Comparison of ENCODE assay signal across 14 cellular contexts in genomic region chr4:125573368-125573767, GRCh38.
DNase-seq lines count a peak whose midpoint lies in the region; ATAC-seq and TF ChIP-seq lines count a peak whose summit lies in the region.
"Had no signal": no experiment of that assay in that cellular context is flagged by ENCODE, and none has a peak within 500 bp of the region (broad histone marks: within the 10 kb centered on the region; RNA-seq: fewer than 3 reads in every experiment).

No MANE protein-coding gene starts in this region.

- no peaks in the 10 kb centered on the region for H3K79me2 ChIP-seq in OCI-LY7 (ENCODE audit: insufficient read depth, low read depth, low read length)

- peaks cover 6% of the 10 kb centered on the region for H3K9me3 Mint-ChIP-seq in stimulated activated effector memory CD8-positive, alpha-beta T cell treated with anti-CD3 and anti-CD28 coated beads, Interleukin-12 subunit alpha, Interleukin-12 subunit beta, amount 100 ng/mL, for 72 hours

- intact Hi-C loops in OCI-LY7 (cut with micrococcal nuclease; ENCODE audit: unreplicated experiment) (no loop called here), stomach (cut with DNase I; ENCODE audit: low total_unique reads) (no loop called here), psoas muscle (cut with DNase I) (no loop called here)

- no peak overlapping the region for H3K4me2 ChIP-seq in OCI-LY7 (ENCODE audit: low read length)

- no peak overlapping the region for H2AFZ ChIP-seq in OCI-LY7 (ENCODE audit: low read length)
- H2AFZ ChIP-seq: GM23248 had no signal

- TF ChIP-seq EP300 in stomach (IDR thresholded peaks at IDR 0.05), result no peak

- no peak overlapping the region for H3K27ac Mint-ChIP-seq in stimulated activated effector memory CD8-positive, alpha-beta T cell treated with anti-CD3 and anti-CD28 coated beads, Interleukin-12 subunit alpha, Interleukin-12 subunit beta, amount 100 ng/mL, for 72 hours
- H3K27ac Mint-ChIP-seq: CD4-positive, alpha-beta memory T cell had no signal

- peak; percentile 19 for ATAC-seq in stimulated activated effector memory CD8-positive, alpha-beta T cell treated with anti-CD3 and anti-CD28 coated beads, Interleukin-12 subunit alpha, Interleukin-12 subunit beta, amount 100 ng/mL, for 72 hours
- ATAC-seq in HG03280 (IDR thresholded peaks at IDR 0.05; ENCODE audit: unreplicated experiment) (no peak), psoas muscle (no peak)
- ATAC-seq: HCT116 had no signal

- H3K4me3 Mint-ChIP-seq in stimulated activated effector memory CD8-positive, alpha-beta T cell treated with anti-CD3 and anti-CD28 coated beads, Interleukin-12 subunit alpha, Interleukin-12 subunit beta, amount 100 ng/mL, for 72 hours, result no peak overlapping the region
- H3K4me3 Mint-ChIP-seq: CD4-positive, alpha-beta memory T cell; H9 had no signal

- no peak for TF ChIP-seq CTCF in OCI-LY7 (conservative IDR thresholded peaks at IDR 0.05; ENCODE audit: low read length)
- no peak for TF ChIP-seq CTCF in stomach (IDR thresholded peaks at IDR 0.05)
- no peak for TF ChIP-seq CTCF in psoas muscle (IDR thresholded peaks at IDR 0.05)

- DNase-seq in Jurkat, Clone E6-1 (ENCODE audit: low read depth, low spot score), result peak; percentile 15
- DNase-seq in OCI-LY7 (ENCODE audit: low spot score) (peak; percentile 0), stomach (no peak), psoas muscle (no peak)
- no peak for DNase-seq in stimulated activated effector memory CD8-positive, alpha-beta T cell treated with anti-CD3 and anti-CD28 coated beads, Interleukin-12 subunit alpha, Interleukin-12 subunit beta, amount 100 ng/mL, for 72 hours (ENCODE audit: low spot score in 2 of 2)
- DNase-seq: C1 segment of cervical spinal cord; Calu3; CD4-positive, alpha-beta memory T cell; COR-L47; DMS79 treated with DMSO at 0.1 percent for 48 hours; GM23248; H9 had no signal

- POLR2A ChIA-PET in OCI-LY7 (lab: Charles Lee), result no interaction called here

- CTCF ChIA-PET in OCI-LY7 (lab: Charles Lee; ENCODE audit: unreplicated experiment), result no interaction called here

- H3K4me1 ChIP-seq in OCI-LY7 (ENCODE audit: insufficient read depth, low read length, poor library complexity, severe bottlenecking) (no peaks in the 10 kb centered on the region), stomach (no peaks in the 10 kb centered on the region), psoas muscle (no peaks in the 10 kb centered on the region)

- no peak overlapping the region for H3K27ac ChIP-seq in OCI-LY7 (ENCODE audit: low read depth, low read length, poor library complexity, severe bottlenecking)
- H3K27ac ChIP-seq in stomach, result no peak overlapping the region
- no peak overlapping the region for H3K27ac ChIP-seq in psoas muscle
- H3K27ac ChIP-seq: GM23248 had no signal

- H3K9me2 ChIP-seq in OCI-LY7 (ENCODE audit: insufficient read depth, low read length), result no peaks in the 10 kb centered on the region

- H3K4me1 Mint-ChIP-seq in stimulated activated effector memory CD8-positive, alpha-beta T cell treated with anti-CD3 and anti-CD28 coated beads, Interleukin-12 subunit alpha, Interleukin-12 subunit beta, amount 100 ng/mL, for 72 hours, result no peaks in the 10 kb centered on the region
- H3K4me1 Mint-ChIP-seq: CD4-positive, alpha-beta memory T cell; H9 had no signal

- no peaks in the 10 kb centered on the region for H3K36me3 Mint-ChIP-seq in stimulated activated effector memory CD8-positive, alpha-beta T cell treated with anti-CD3 and anti-CD28 coated beads, Interleukin-12 subunit alpha, Interleukin-12 subunit beta, amount 100 ng/mL, for 72 hours
- H3K36me3 Mint-ChIP-seq: CD4-positive, alpha-beta memory T cell had no signal

- H3K9me3 ChIP-seq in OCI-LY7 (ENCODE audit: low read length) (no peaks in the 10 kb centered on the region), stomach (no peaks in the 10 kb centered on the region), psoas muscle (no peaks in the 10 kb centered on the region)

- no peaks in the 10 kb centered on the region for H3K36me3 ChIP-seq in OCI-LY7 (ENCODE audit: insufficient read depth, low read length)
- no peaks in the 10 kb centered on the region for H3K36me3 ChIP-seq in stomach
- no peaks in the 10 kb centered on the region for H3K36me3 ChIP-seq in psoas muscle (ENCODE audit: insufficient read depth in 1 of 2, low read depth in 1 of 2)

- 89 to 95% (median 92%) methylated on average over 3 of the region's 3 CpGs for WGBS in stomach, 5 donors
- 97 to 100% (median 98%) methylated on average over 3 of the region's 3 CpGs for WGBS in psoas muscle, 3 donors

- H3K4me3 ChIP-seq in Jurkat, Clone E6-1 (ENCODE audit: low read length), result no peak overlapping the region
- H3K4me3 ChIP-seq in OCI-LY7 (ENCODE audit: low read depth, low read length, poor library complexity, severe bottlenecking) (no peak overlapping the region), stomach (no peak overlapping the region), psoas muscle (no peak overlapping the region)
- H3K4me3 ChIP-seq: GM23248 had no signal

- no peaks in the 10 kb centered on the region for H4K20me1 ChIP-seq in OCI-LY7 (ENCODE audit: insufficient read depth, low read length)

- H3K27me3 ChIP-seq in stomach (no peaks in the 10 kb centered on the region), psoas muscle (ENCODE audit: insufficient read depth in 3 of 3, low read length in 2 of 3) (no peaks in the 10 kb centered on the region)

- TF ChIP-seq POLR2A in stomach (IDR thresholded peaks at IDR 0.05), result no peak

- no TSS peak for BruUV-seq in OCI-LY7 (replicated peaks; lab: Mats Ljungman, UMichigan)

Comparison
In these comparisons a context has a peak if more than half of its experiments do, and no peak if none do; other contexts are left out.
1. DNase-seq: peak in Jurkat, Clone E6-1 (single experiment) and OCI-LY7 (single experiment); none in stimulated activated effector memory CD8-positive, alpha-beta T cell treated with anti-CD3 and anti-CD28 coated beads, Interleukin-12 subunit alpha, Interleukin-12 subunit beta, amount 100 ng/mL, for 72 hours (0 of 2), stomach (single experiment) and psoas muscle (0 of 2).